17 cellular contexts compared by ENCODE assay signal in genomic region chr11:65016705-65017104, GRCh38. TPM values are rescaled to one million over a fixed set of nuclear protein-coding genes. Genes with fewer than 3 reads are reported as not detected.
DNase-seq lines count a peak whose midpoint lies in the region; TF ChIP-seq lines count a peak whose summit lies in the region.
"Had no signal": no experiment of that assay in that cellular context is flagged by ENCODE, and none has a peak within 500 bp of the region (broad histone marks: within the 10 kb centered on the region; RNA-seq: fewer than 3 reads in every experiment).

No MANE protein-coding gene starts in this region.

- no CpG with 5 or more reads among the region's 4 CpGs for WGBS in H9 (ENCODE audit: extremely low coverage, insufficient read length, low lambda C conversion rate)
- no CpG with 5 or more reads among the region's 4 CpGs for WGBS in mesendoderm (ENCODE audit: extremely low coverage, insufficient coverage, low lambda C conversion rate)
- WGBS in transverse colon (ENCODE audit: low coverage in 1 of 2), 2 donors: 84 to 100% methylated on average over 2 to 4 of the region's 4 CpGs

- H3K23ac ChIP-seq in H9 (ENCODE audit: insufficient read length, low read depth, low read length) (no peak overlapping the region), mesendoderm (ENCODE audit: low read length) (no peak overlapping the region)

- H4K91ac ChIP-seq in H9 (ENCODE audit: insufficient read length, low read depth, low read length): no peak overlapping the region

- H3K14ac ChIP-seq in H9 (ENCODE audit: insufficient read depth, low read length): no peak overlapping the region

- peak overlapping the region in 5 of 7 donors; percentile 24 to 71 (median 46) for H3K27ac Mint-ChIP-seq in CD4-positive, alpha-beta memory T cell
- H3K27ac Mint-ChIP-seq in H9 (peak overlapping the region in 2 of 3 experiments; percentile 14 to 55; a peak in 3 of 7 replicates), Calu3 (ENCODE audit: unreplicated experiment) (no peak overlapping the region)
- peak overlapping the region; percentile 15 for H3K27ac Mint-ChIP-seq in activated T-helper 2 cell treated with anti-CD3 and anti-CD28 coated beads, Interferon-gamma antibody, Interleukin-2, Interleukin-4, amounts not matched to agents 10 μg/mL and 5 μg/mL and 100 μg/mL, durations not matched to agents 14 hours and 24 hours and 36 hours

- H3K4ac ChIP-seq in H9 (ENCODE audit: low read depth, low read length) (no peak overlapping the region), mesendoderm (ENCODE audit: low read depth, low read length) (no peak overlapping the region)

- H3K27ac ChIP-seq in CD4-positive, alpha-beta memory T cell (ENCODE audit: low read depth, low read length): no peak overlapping the region
- H3K27ac ChIP-seq in H9 (ENCODE audit: insufficient read length, low read depth, low read length): no peak overlapping the region
- H3K27ac ChIP-seq in mesendoderm (ENCODE audit: low read depth, low read length): no peak overlapping the region
- no peak overlapping the region for H3K27ac ChIP-seq in transverse colon
- H3K27ac ChIP-seq: breast epithelium, SK-N-MC had no signal

- no peak overlapping the region for H2BK5ac ChIP-seq in H9 (ENCODE audit: insufficient read length, low read length)
- no peak overlapping the region for H2BK5ac ChIP-seq in mesendoderm (ENCODE audit: low read length)

- H3T11ph ChIP-seq in H9 (ENCODE audit: low read length): no peak overlapping the region

- TF ChIP-seq CTCF in H9 (conservative IDR thresholded peaks at IDR 0.05): peak; percentile 23; the same call in 1 of the 3 replicates
- TF ChIP-seq CTCF in Calu3 (IDR thresholded peaks at IDR 0.05; ENCODE audit: unreplicated experiment): no peak
- no peak for TF ChIP-seq CTCF in transverse colon (IDR thresholded peaks at IDR 0.05)

- no peaks in the 10 kb centered on the region for H4K20me1 ChIP-seq in H9 (ENCODE audit: control insufficient read depth, insufficient read depth, insufficient read length)

- no peak overlapping the region for H2AK5ac ChIP-seq in H9 (ENCODE audit: insufficient read length, low read length)
- H2AK5ac ChIP-seq in mesendoderm (ENCODE audit: low read length): no peak overlapping the region

- H3K4me3 ChIP-seq in CD4-positive, alpha-beta memory T cell (ENCODE audit: low read length in 2 of 2): no peak overlapping the region
- no peak overlapping the region for H3K4me3 ChIP-seq in mesendoderm (ENCODE audit: low read length)
- no peak overlapping the region for H3K4me3 ChIP-seq in transverse colon
- H3K4me3 ChIP-seq: breast epithelium, SK-N-MC had no signal

- no peak overlapping the region for H2AFZ ChIP-seq in H9 (ENCODE audit: low read length)

- TF ChIP-seq POLR2A in transverse colon (IDR thresholded peaks at IDR 0.05): no peak

- H3K4me2 ChIP-seq in H9 (ENCODE audit: insufficient read depth, insufficient read length, low read length) (no peak overlapping the region), mesendoderm (ENCODE audit: low read length) (no peak overlapping the region)

- no peaks in the 10 kb centered on the region for H3K79me2 ChIP-seq in H9 (ENCODE audit: insufficient read depth, low read length)
- no peaks in the 10 kb centered on the region for H3K79me2 ChIP-seq in mesendoderm (ENCODE audit: control insufficient read depth, insufficient read depth, low read length)

- H2BK12ac ChIP-seq in H9 (ENCODE audit: insufficient read length, low read depth, low read length): no peak overlapping the region

- CTCF ChIA-PET in CD4-positive, alpha-beta memory T cell (lab: Charles Lee; ENCODE audit: partially characterized antibody): no interaction called here
- CTCF ChIA-PET in Calu3 (lab: Charles Lee): no interaction called here

- POLR2A ChIA-PET in CD4-positive, alpha-beta memory T cell (lab: Charles Lee; ENCODE audit: partially characterized antibody): interaction anchor here (1.0 kb wide), 1 partner anchor 24 kb away, joined by 3 read pairs; the partner anchor contains the start of gene SAC3D1

- no peak overlapping the region for H4K8ac ChIP-seq in H9 (replicated peaks; ENCODE audit: insufficient read length, low read depth, low read length)
- H4K8ac ChIP-seq in mesendoderm (ENCODE audit: low read depth, low read length): no peak overlapping the region

- DNase-seq in CD4-positive, alpha-beta memory T cell: no peak
- DNase-seq in H9: peak; percentile 44
- DNase-seq in activated T-helper 2 cell treated with anti-CD3 and anti-CD28 coated beads, Interferon-gamma antibody, Interleukin-2, Interleukin-4, amounts not matched to agents 10 μg/mL and 5 μg/mL and 100 μg/mL, durations not matched to agents 14 hours and 24 hours and 36 hours (ENCODE audit: low spot score): no peak
- DNase-seq in mesendoderm: peak; percentile 41
- DNase-seq in activated CD8-positive, alpha-beta memory T cell treated with anti-CD3 and anti-CD28 coated beads for 24 hours: no peak
- no peak for DNase-seq in dermis blood vessel endothelial cell
- no peak for DNase-seq in Calu3
- no peak for DNase-seq in transverse colon
- DNase-seq: activated gamma-delta T cell; hypothalamus; NCI-H187; NCI-H524 treated with DMSO at 0.1 percent for 48 hours; OCI-M1; stimulated activated CD4-positive, alpha-beta T cell treated with anti-CD3 and anti-CD28 coated beads, Interleukin-12 subunit alpha, Interleukin-12 subunit beta, amount 100 ng/mL, for 4 hours had no signal

- intact Hi-C loops in CD4-positive, alpha-beta memory T cell (cut with micrococcal nuclease): no loop called here
- intact Hi-C loops in activated T-helper 2 cell treated with anti-CD3 and anti-CD28 coated beads, Interferon-gamma antibody, Interleukin-2, Interleukin-4, amounts not matched to agents 10 μg/mL and 5 μg/mL and 100 μg/mL, durations not matched to agents 14 hours and 24 hours and 36 hours (cut with micrococcal nuclease): no loop called here
- intact Hi-C loops in Calu3 (cut with micrococcal nuclease; ENCODE audit: unreplicated experiment) (no loop called here), transverse colon (cut with DNase I; ENCODE audit: low total_unique reads) (no loop called here)

- H3K9me3 ChIP-seq in CD4-positive, alpha-beta memory T cell (ENCODE audit: control insufficient read depth in 1 of 2, low read length in 2 of 2): no peaks in the 10 kb centered on the region
- no peaks in the 10 kb centered on the region for H3K9me3 ChIP-seq in H9 (ENCODE audit: control insufficient read depth, low read depth, low read length)
- no peaks in the 10 kb centered on the region for H3K9me3 ChIP-seq in transverse colon
- H3K9me3 ChIP-seq: breast epithelium had no signal

- H3K36me3 ChIP-seq in CD4-positive, alpha-beta memory T cell (ENCODE audit: insufficient read depth, low read length): peaks cover 10% of the 10 kb centered on the region
- peaks cover 3% of the 10 kb centered on the region for H3K36me3 ChIP-seq in mesendoderm (ENCODE audit: control insufficient read depth, insufficient read depth, low read length)
- no peaks in the 10 kb centered on the region for H3K36me3 ChIP-seq in transverse colon
- H3K36me3 ChIP-seq: breast epithelium had no signal

- peaks cover 7% of the 10 kb centered on the region for H3K23me2 ChIP-seq in H9 (ENCODE audit: insufficient read length, low read depth, low read length, poor library complexity, severe bottlenecking)

- no peak overlapping the region for H2BK15ac ChIP-seq in H9 (ENCODE audit: low read depth, low read length)
- H2BK15ac ChIP-seq in mesendoderm (replicated peaks; ENCODE audit: low read depth): no peak overlapping the region

- H3K79me1 ChIP-seq in H9 (ENCODE audit: insufficient read depth, low read depth, low read length, poor library complexity, severe bottlenecking) (peaks cover 2% of the 10 kb centered on the region), mesendoderm (ENCODE audit: low read length) (peaks cover 2% of the 10 kb centered on the region)

- no peaks in the 10 kb centered on the region for H3K27me3 ChIP-seq in CD4-positive, alpha-beta memory T cell (ENCODE audit: insufficient read depth, low read length)
- H3K27me3 ChIP-seq in H9 (ENCODE audit: insufficient read depth, low read length) (no peaks in the 10 kb centered on the region), mesendoderm (ENCODE audit: insufficient read depth, low read length, poor library complexity) (no peaks in the 10 kb centered on the region), transverse colon (no peaks in the 10 kb centered on the region)
- H3K27me3 ChIP-seq: breast epithelium had no signal

- no peaks in the 10 kb centered on the region for H3K27me3 Mint-ChIP-seq in CD4-positive, alpha-beta memory T cell
- H3K27me3 Mint-ChIP-seq in H9 (ENCODE audit: low read depth): no peaks in the 10 kb centered on the region
- H3K27me3 Mint-ChIP-seq in activated T-helper 2 cell treated with anti-CD3 and anti-CD28 coated beads, Interferon-gamma antibody, Interleukin-2, Interleukin-4, amounts not matched to agents 10 μg/mL and 5 μg/mL and 100 μg/mL, durations not matched to agents 14 hours and 24 hours and 36 hours (ENCODE audit: low read depth): no peaks in the 10 kb centered on the region
- no peaks in the 10 kb centered on the region for H3K27me3 Mint-ChIP-seq in Calu3 (ENCODE audit: unreplicated experiment)

- H3K4me1 ChIP-seq in CD4-positive, alpha-beta memory T cell (ENCODE audit: insufficient read depth, low read length): peaks cover 23% of the 10 kb centered on the region
- no peaks in the 10 kb centered on the region for H3K4me1 ChIP-seq in H9 (ENCODE audit: insufficient read depth, low read length)
- H3K4me1 ChIP-seq in mesendoderm (ENCODE audit: control insufficient read depth, low read depth, low read length): peaks cover 2% of the 10 kb centered on the region
- peaks cover 15 to 20% (median 17%) of the 10 kb centered on the region in 4 donors for H3K4me1 ChIP-seq in transverse colon
- H3K4me1 ChIP-seq: breast epithelium had no signal

- H2BK120ac ChIP-seq in H9 (ENCODE audit: low read depth, low read length, poor library complexity, severe bottlenecking) (no peak overlapping the region), mesendoderm (ENCODE audit: low read depth, low read length) (no peak overlapping the region)

- no peak overlapping the region for H3K9ac ChIP-seq in H9 (ENCODE audit: extremely low read depth, insufficient read length, low read length)
- H3K9ac ChIP-seq in mesendoderm (ENCODE audit: low read length): no peak overlapping the region

- H3K4me1 Mint-ChIP-seq in CD4-positive, alpha-beta memory T cell: peaks cover 13 to 28% (median 23%) of the 10 kb centered on the region in 4 donors
- H3K4me1 Mint-ChIP-seq in H9 (peaks cover 6 to 9% of the 10 kb centered on the region in 2 experiments), Calu3 (ENCODE audit: low read depth, unreplicated experiment) (peaks cover 25% of the 10 kb centered on the region)
- peaks cover 18% of the 10 kb centered on the region for H3K4me1 Mint-ChIP-seq in activated T-helper 2 cell treated with anti-CD3 and anti-CD28 coated beads, Interferon-gamma antibody, Interleukin-2, Interleukin-4, amounts not matched to agents 10 μg/mL and 5 μg/mL and 100 μg/mL, durations not matched to agents 14 hours and 24 hours and 36 hours (ENCODE audit: low read depth)

- no peak for TF ChIP-seq EP300 in transverse colon (IDR thresholded peaks at IDR 0.05; ENCODE audit: low read depth)

- no peak overlapping the region for H3K18ac ChIP-seq in H9 (ENCODE audit: insufficient read length, low read depth, low read length)
- H3K18ac ChIP-seq in mesendoderm (ENCODE audit: low read length): no peak overlapping the region

- no peak overlapping the region for H2BK20ac ChIP-seq in H9 (ENCODE audit: low read depth, low read length, poor library complexity, severe bottlenecking)

- peaks cover 0 to 9% of the 10 kb centered on the region in 2 donors for H3K36me3 Mint-ChIP-seq in CD4-positive, alpha-beta memory T cell
- H3K36me3 Mint-ChIP-seq in H9 (ENCODE audit: insufficient read depth in 1 of 3, low read depth in 3 of 3) (peaks cover 21 to 59% (median 44%) of the 10 kb centered on the region in 3 experiments), Calu3 (ENCODE audit: insufficient read depth, unreplicated experiment) (peaks cover 50% of the 10 kb centered on the region)
- peaks cover 27% of the 10 kb centered on the region for H3K36me3 Mint-ChIP-seq in activated T-helper 2 cell treated with anti-CD3 and anti-CD28 coated beads, Interferon-gamma antibody, Interleukin-2, Interleukin-4, amounts not matched to agents 10 μg/mL and 5 μg/mL and 100 μg/mL, durations not matched to agents 14 hours and 24 hours and 36 hours (ENCODE audit: low read depth)

- peak overlapping the region in 1 of 8 donors; percentile 40 for H3K4me3 Mint-ChIP-seq in CD4-positive, alpha-beta memory T cell
- H3K4me3 Mint-ChIP-seq in H9 (peak overlapping the region in 1 of 2 experiments; percentile 13; a peak in 1 of 5 replicates), Calu3 (ENCODE audit: low read depth, unreplicated experiment) (no peak overlapping the region)
- no peak overlapping the region for H3K4me3 Mint-ChIP-seq in activated T-helper 2 cell treated with anti-CD3 and anti-CD28 coated beads, Interferon-gamma antibody, Interleukin-2, Interleukin-4, amounts not matched to agents 10 μg/mL and 5 μg/mL and 100 μg/mL, durations not matched to agents 14 hours and 24 hours and 36 hours (ENCODE audit: low read depth)

- no peak overlapping the region for H3K56ac ChIP-seq in H9 (ENCODE audit: insufficient read length, low read depth, low read length)
- no peak overlapping the region for H3K56ac ChIP-seq in mesendoderm (ENCODE audit: low read length)

- in situ Hi-C loops in transverse colon (cut with MboI; ENCODE audit: low pct_ligation_motif_present in 1 of 4, low pct_unique_long_range_greater_than_20kb in 1 of 4, low sequenced_read_pairs in 3 of 4): no loop called here

- no TSS peak for BruUV-seq in Calu3 (replicated peaks; lab: Mats Ljungman, UMichigan)

- H4K5ac ChIP-seq in H9 (ENCODE audit: insufficient read length, low read depth, low read length) (no peak overlapping the region), mesendoderm (ENCODE audit: low read length) (no peak overlapping the region)

- H3K9me3 Mint-ChIP-seq in CD4-positive, alpha-beta memory T cell: no peaks in the 10 kb centered on the region
- no peaks in the 10 kb centered on the region for H3K9me3 Mint-ChIP-seq in H9
- H3K9me3 Mint-ChIP-seq in activated T-helper 2 cell treated with anti-CD3 and anti-CD28 coated beads, Interferon-gamma antibody, Interleukin-2, Interleukin-4, amounts not matched to agents 10 μg/mL and 5 μg/mL and 100 μg/mL, durations not matched to agents 14 hours and 24 hours and 36 hours: no peaks in the 10 kb centered on the region
- no peaks in the 10 kb centered on the region for H3K9me3 Mint-ChIP-seq in Calu3 (ENCODE audit: low read depth, unreplicated experiment)

RNA-seq across cellular contexts. Expression of gene ARL2, which starts 2.7 kb away (rescaled TPM):
- total RNA-seq in CD4-positive, alpha-beta memory T cell: 10 to 100 TPM; 30.6 to 32.3 TPM
- 100 to 1,000 TPM in 1 of 2 donors, 10 to 100 TPM in 1; 83.5 to 114 TPM for polyA plus RNA-seq in CD4-positive, alpha-beta memory T cell
- total RNA-seq in H9 (2021) (200 and 203 TPM in 2 replicates), dermis blood vessel endothelial cell (144 and 145 TPM in 2 replicates), Calu3 (2022) (62.6 and 63.7 TPM in 2 replicates), transverse colon (100 to 1,000 TPM in 1 of 4 donors, 10 to 100 TPM in 3; 28.4 to 147 (median 85.8) TPM)
- total RNA-seq in activated T-helper 2 cell treated with anti-CD3 and anti-CD28 coated beads, Interferon-gamma antibody, Interleukin-2, Interleukin-4, amounts not matched to agents 10 μg/mL and 5 μg/mL and 100 μg/mL, durations not matched to agents 14 hours and 24 hours and 36 hours: 70.0 and 77.0 TPM in 2 replicates
- 130 TPM for polyA plus RNA-seq in mesendoderm (2013, experiment 1 of 2)
- polyA plus RNA-seq in mesendoderm (2013, experiment 2 of 2): 132 TPM

RNA-seq across cellular contexts. Expression of gene SNX15, which starts 10.5 kb away (rescaled TPM):
- 10 to 100 TPM; 24.5 to 26.7 TPM for total RNA-seq in CD4-positive, alpha-beta memory T cell
- 10 to 100 TPM; 19.8 to 23.2 TPM for polyA plus RNA-seq in CD4-positive, alpha-beta memory T cell
- total RNA-seq in H9 (2021) (24.3 and 25.7 TPM in 2 replicates), dermis blood vessel endothelial cell (13.1 and 16.5 TPM in 2 replicates), Calu3 (2022) (22.1 and 25.7 TPM in 2 replicates), transverse colon (10 to 100 TPM in 3 of 4 donors, 1 to 10 TPM in 1; 1.9 to 53.3 (median 35.9) TPM)
- 19.6 and 22.4 TPM in 2 replicates for total RNA-seq in activated T-helper 2 cell treated with anti-CD3 and anti-CD28 coated beads, Interferon-gamma antibody, Interleukin-2, Interleukin-4, amounts not matched to agents 10 μg/mL and 5 μg/mL and 100 μg/mL, durations not matched to agents 14 hours and 24 hours and 36 hours
- polyA plus RNA-seq in mesendoderm (2013, experiment 1 of 2): 10.2 TPM
- polyA plus RNA-seq in mesendoderm (2013, experiment 2 of 2): 10.9 TPM

RNA-seq across cellular contexts. Expression of gene BATF2, which starts 19.9 kb away (rescaled TPM):
- total RNA-seq in CD4-positive, alpha-beta memory T cell: under 1 TPM in 1 of 2 experiments, not detected in 1; 0.17 TPM
- not detected for polyA plus RNA-seq in CD4-positive, alpha-beta memory T cell
- total RNA-seq in H9 (2021) (0.72 and 1.0 TPM in 2 replicates), dermis blood vessel endothelial cell (0.34 and 1.1 TPM in 2 replicates), Calu3 (2022) (4.5 and 11.3 TPM in 2 replicates), transverse colon (10 to 100 TPM in 3 of 4 donors, 1 to 10 TPM in 1; 4.0 to 13.9 (median 11.2) TPM)
- 0.09 and 0.16 TPM in 2 replicates for total RNA-seq in activated T-helper 2 cell treated with anti-CD3 and anti-CD28 coated beads, Interferon-gamma antibody, Interleukin-2, Interleukin-4, amounts not matched to agents 10 μg/mL and 5 μg/mL and 100 μg/mL, durations not matched to agents 14 hours and 24 hours and 36 hours
- polyA plus RNA-seq in mesendoderm (2013, experiment 1 of 2): 0.72 TPM
- 0.69 TPM for polyA plus RNA-seq in mesendoderm (2013, experiment 2 of 2)
- total RNA-seq: activated CD8-positive, alpha-beta memory T cell treated with anti-CD3 and anti-CD28 coated beads for 36 hours had no signal

RNA-seq across cellular contexts. Expression of gene SAC3D1, which starts 24.3 kb away (rescaled TPM):
- 10 to 100 TPM in 1 of 2 experiments, 1 to 10 TPM in 1; 9.4 to 10.5 TPM for total RNA-seq in CD4-positive, alpha-beta memory T cell
- 10 to 100 TPM in 1 of 2 donors, 1 to 10 TPM in 1; 6.8 to 10.6 TPM for polyA plus RNA-seq in CD4-positive, alpha-beta memory T cell
- 20.7 and 21.9 TPM in 2 replicates for total RNA-seq in H9 (2021)
- 17.0 and 18.6 TPM in 2 replicates for total RNA-seq in activated T-helper 2 cell treated with anti-CD3 and anti-CD28 coated beads, Interferon-gamma antibody, Interleukin-2, Interleukin-4, amounts not matched to agents 10 μg/mL and 5 μg/mL and 100 μg/mL, durations not matched to agents 14 hours and 24 hours and 36 hours
- 12.1 TPM for polyA plus RNA-seq in mesendoderm (2013, experiment 1 of 2)
- polyA plus RNA-seq in mesendoderm (2013, experiment 2 of 2): 11.8 TPM
- total RNA-seq in dermis blood vessel endothelial cell: 12.4 and 16.0 TPM in 2 replicates
- total RNA-seq in Calu3 (2022): 12.9 and 17.6 TPM in 2 replicates
- total RNA-seq in transverse colon: 100 to 1,000 TPM in 1 of 4 donors, 10 to 100 TPM in 2, 1 to 10 TPM in 1; 3.7 to 105 (median 12.9) TPM

RNA-seq across cellular contexts. Expression of gene NAALADL1, which starts 41.6 kb away (rescaled TPM):
- 10 to 100 TPM; 22.4 to 23.4 TPM for total RNA-seq in CD4-positive, alpha-beta memory T cell
- 10 to 100 TPM; 16.6 to 27.0 TPM for polyA plus RNA-seq in CD4-positive, alpha-beta memory T cell
- total RNA-seq in H9 (2021) (1.0 and 1.2 TPM in 2 replicates), dermis blood vessel endothelial cell (11.0 and 20.3 TPM in 2 replicates), Calu3 (2022) (not detected in 2 replicates), transverse colon (100 to 1,000 TPM in 1 of 4 donors, 10 to 100 TPM in 2, not detected in 1; 13.8 to 105 (median 75.6) TPM)
- total RNA-seq in activated T-helper 2 cell treated with anti-CD3 and anti-CD28 coated beads, Interferon-gamma antibody, Interleukin-2, Interleukin-4, amounts not matched to agents 10 μg/mL and 5 μg/mL and 100 μg/mL, durations not matched to agents 14 hours and 24 hours and 36 hours: 11.9 and 14.6 TPM in 2 replicates
- 1.3 TPM for polyA plus RNA-seq in mesendoderm (2013, experiment 1 of 2)
- 1.4 TPM for polyA plus RNA-seq in mesendoderm (2013, experiment 2 of 2)

Comparison
In these comparisons a context has a peak if more than half of its experiments do, and no peak if none do; other contexts are left out.
1. DNase-seq: peak in H9 (single experiment) and mesendoderm (single experiment); none in CD4-positive, alpha-beta memory T cell (0 of 5), activated T-helper 2 cell treated with anti-CD3 and anti-CD28 coated beads, Interferon-gamma antibody, Interleukin-2, Interleukin-4, amounts not matched to agents 10 μg/mL and 5 μg/mL and 100 μg/mL, durations not matched to agents 14 hours and 24 hours and 36 hours (single experiment), activated CD8-positive, alpha-beta memory T cell treated with anti-CD3 and anti-CD28 coated beads for 24 hours (single experiment), dermis blood vessel endothelial cell (single experiment), Calu3 (single experiment) and transverse colon (single experiment).